Comparison of ENCODE assay signal across 9 cellular contexts in genomic region chr17:81419333-81419885, GRCh38. TPM values are rescaled to one million over a fixed set of nuclear protein-coding genes. Genes with fewer than 3 reads are reported as not detected.
A peak's percentile ranks its signal among the peaks of the same experiment; 100 is the strongest.
DNase-seq lines count a peak whose midpoint lies in the region; TF ChIP-seq lines count a peak whose summit lies in the region.
"Had no signal": no experiment of that assay in that cellular context is flagged by ENCODE, and none has a peak within 500 bp of the region (broad histone marks: within the 10 kb centered on the region; RNA-seq: fewer than 3 reads in every experiment).

No MANE protein-coding gene starts in this region.

- H3K27me3 Mint-ChIP-seq in CD8-positive, alpha-beta memory T cell: peaks cover 1 to 5% of the 10 kb centered on the region in 2 donors

- no peaks in the 10 kb centered on the region for H3K36me3 Mint-ChIP-seq in CD8-positive, alpha-beta memory T cell

- no peak overlapping the region for H3K4me3 Mint-ChIP-seq in CD8-positive, alpha-beta memory T cell

- WGBS in GM23248 (ENCODE audit: low coverage in 1 of 2, low lambda C conversion rate in 2 of 2, missing lambda C conversion rate in 2 of 2), 2 experiments: 2 to 3% methylated on average over 16 to 32 of the region's 32 CpGs

- H3K27me3 ChIP-seq in GM23248 (replicated peaks; ENCODE audit: insufficient read depth): no peaks in the 10 kb centered on the region
- no peaks in the 10 kb centered on the region for H3K27me3 ChIP-seq in CD8-positive, alpha-beta memory T cell (ENCODE audit: insufficient read depth, low read length, poor library complexity, severe bottlenecking)

- peaks cover 53% of the 10 kb centered on the region for H3K4me1 ChIP-seq in GM23248 (ENCODE audit: insufficient read depth)
- no peaks in the 10 kb centered on the region for H3K4me1 ChIP-seq in CD8-positive, alpha-beta memory T cell (ENCODE audit: insufficient read depth, low read length)

- peak overlapping the region; percentile 52 for H3K4me3 ChIP-seq in GM23248
- H3K4me3 ChIP-seq in epithelial cell of proximal tubule (ENCODE audit: low read depth, low read length): peak overlapping the region; percentile 1
- H3K4me3 ChIP-seq in CD8-positive, alpha-beta memory T cell (ENCODE audit: low read length): no peak overlapping the region

- H3K27ac ChIP-seq in GM23248: peak overlapping the region; percentile 86
- H3K27ac ChIP-seq in CD8-positive, alpha-beta memory T cell (ENCODE audit: low read depth, low read length): no peak overlapping the region
- H3K27ac ChIP-seq: neutrophil had no signal

- peak; percentile 93 for DNase-seq in GM23248
- DNase-seq in NCI-H82 treated with DMSO at 0.1 percent for 48 hours (lab: John Stamatoyannopoulos, UW; ENCODE audit: unreplicated experiment): peak; percentile 46
- no peak for DNase-seq in epithelial cell of proximal tubule (ENCODE audit: low read depth)
- DNase-seq in myocyte (ENCODE audit: low read depth): peak; percentile 85
- DNase-seq in CD8-positive, alpha-beta memory T cell: no peak
- DNase-seq in activated T-cell treated with anti-CD3 and anti-CD28 coated beads for 4 hours: no peak
- no peak for DNase-seq in T-helper 9 cell
- DNase-seq in NCI-H1930 (lab: John Stamatoyannopoulos, UW): no peak

- H3K36me3 ChIP-seq in GM23248 (ENCODE audit: low read depth): no peaks in the 10 kb centered on the region
- H3K36me3 ChIP-seq in CD8-positive, alpha-beta memory T cell (ENCODE audit: insufficient read depth, low read length): no peaks in the 10 kb centered on the region
- H3K36me3 ChIP-seq: neutrophil had no signal

- no peaks in the 10 kb centered on the region for H3K9me2 ChIP-seq in GM23248 (ENCODE audit: insufficient read depth)

- H3K4me1 Mint-ChIP-seq in CD8-positive, alpha-beta memory T cell: no peaks in the 10 kb centered on the region

- H3K9me3 Mint-ChIP-seq in CD8-positive, alpha-beta memory T cell: no peaks in the 10 kb centered on the region

- no peaks in the 10 kb centered on the region for H3K9me3 ChIP-seq in GM23248 (ENCODE audit: low read depth)
- no peaks in the 10 kb centered on the region for H3K9me3 ChIP-seq in CD8-positive, alpha-beta memory T cell (ENCODE audit: low read length)
- H3K9me3 ChIP-seq: neutrophil had no signal

- peaks cover 6% of the 10 kb centered on the region; the same call in 1 of the 2 replicates for H3F3A ChIP-seq in GM23248 (ENCODE audit: insufficient read depth)

- POLR2A ChIA-PET in CD8-positive, alpha-beta memory T cell (lab: Charles Lee): no interaction called here

- no peak for TF ChIP-seq CTCF in epithelial cell of proximal tubule (conservative IDR thresholded peaks at IDR 0.05; ENCODE audit: low read depth, low read length)

- peaks cover 8% of the 10 kb centered on the region; the same call in 1 of the 2 replicates for H3K79me2 ChIP-seq in GM23248 (ENCODE audit: insufficient read depth)

- no peak overlapping the region for H2AFZ ChIP-seq in GM23248

- CTCF ChIA-PET in CD8-positive, alpha-beta memory T cell (lab: Charles Lee): no interaction called here

- H3K4me2 ChIP-seq in GM23248 (ENCODE audit: unreplicated experiment): peak overlapping the region; percentile 76

- H3K27ac Mint-ChIP-seq in CD8-positive, alpha-beta memory T cell: no peak overlapping the region

- in situ Hi-C loops in GM23248 (cut with MboI): no loop called here

- no peaks in the 10 kb centered on the region for H4K20me1 ChIP-seq in GM23248 (ENCODE audit: insufficient read depth)

- H3K9ac ChIP-seq in GM23248: peak overlapping the region; percentile 83

RNA-seq across cellular contexts. Expression of gene BAHCC1, which starts 24.2 kb away (rescaled TPM):
- total RNA-seq in GM23248 (2014; rRNA removed; shearing (Covaris generic)): 3.0 and 5.2 TPM in 2 replicates
- polyA plus RNA-seq in GM23248 (2016; fragmentation: Nextera tagmentation; extraction: Ambion mirVana): 0.91 and 1.3 TPM in 2 replicates
- total RNA-seq in epithelial cell of proximal tubule (4.8 and 6.2 TPM in 2 replicates), myocyte (5.5 and 5.7 TPM in 2 replicates)
- polyA plus RNA-seq in myocyte (2012): 7.3 TPM
- not detected for total RNA-seq in CD8-positive, alpha-beta memory T cell
- polyA plus RNA-seq in CD8-positive, alpha-beta memory T cell: not detected

Comparison
In these comparisons a context has a peak if more than half of its experiments do, and no peak if none do; other contexts are left out.
1. DNase-seq: peak in GM23248 (single experiment), NCI-H82 treated with DMSO at 0.1 percent for 48 hours (single experiment) and myocyte (single experiment); none in epithelial cell of proximal tubule (single experiment), CD8-positive, alpha-beta memory T cell (0 of 5), activated T-cell treated with anti-CD3 and anti-CD28 coated beads for 4 hours (single experiment), T-helper 9 cell (single experiment) and NCI-H1930 (0 of 2).